In the genomic region with DNA sequence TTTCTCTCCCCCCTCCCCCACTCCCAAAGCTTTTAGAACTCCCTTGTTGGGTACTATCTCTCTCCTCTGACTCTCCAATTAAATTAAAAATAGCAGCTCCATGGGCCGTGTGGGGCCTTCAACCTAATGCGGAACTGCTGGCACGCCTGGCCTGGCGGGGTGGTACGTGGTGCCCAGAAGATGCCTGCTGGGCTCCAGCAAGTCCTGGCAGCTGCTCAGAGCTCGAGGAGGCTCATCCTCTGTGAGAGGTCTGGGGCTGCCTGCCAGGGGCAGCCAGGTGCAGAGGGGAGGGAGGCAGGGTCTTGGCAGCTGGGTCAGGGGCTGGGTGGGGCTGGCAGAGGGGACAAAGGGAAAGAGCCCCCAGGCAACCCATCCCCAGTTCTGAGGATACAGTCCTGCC, we compare ENCODE assay signal across 21 cellular contexts.
DNase-seq lines count a peak whose midpoint lies in the region; ATAC-seq, FAIRE-seq and TF ChIP-seq lines count a peak whose summit lies in the region.
"Had no signal": no experiment of that assay in that cellular context is flagged by ENCODE, and none has a peak within 500 bp of the region (broad histone marks: within the 10 kb centered on the region; RNA-seq: fewer than 3 reads in every experiment).

No MANE protein-coding gene starts in this region.

- DNase-seq in NCI-H524 (lab: John Stamatoyannopoulos, UW) (peak; percentile 46 to 84), NCI-H524 treated with DMSO at 0.1 percent for 48 hours (lab: John Stamatoyannopoulos, UW) (no peak), NCI-H345 treated with DMSO at 0.1 percent for 48 hours (lab: John Stamatoyannopoulos, UW; ENCODE audit: unreplicated experiment) (peak; percentile 59), left cardiac atrium (peak; percentile 64), SKM-1 treated with dmso at 0.1 percent for 144 hours (lab: John Stamatoyannopoulos, UW; ENCODE audit: unreplicated experiment) (no peak), GM12891 (ENCODE audit: insufficient read length, low spot score) (no peak)
- DNase-seq: activated CD4-positive, alpha-beta T cell treated with anti-CD3 and anti-CD28 coated beads for 36 hours; activated naive CD8-positive, alpha-beta T cell treated with anti-CD3 and anti-CD28 coated beads, Interleukin-2, amount 10 ng/mL, durations not matched to agents 7 days and 5 days; glutamatergic neuron; GM23248; NCI-H1436; NCI-H526 treated with DMSO at 0.1 percent for 48 hours; SHP77; stimulated activated CD4-positive, alpha-beta T cell treated with anti-CD3 and anti-CD28 coated beads, Interleukin-4, amount 100 ng/mL, for 4 hours; stomach; T-helper 1 cell had no signal

- no peak for TF ChIP-seq POLR2A in GM12891 (IDR thresholded peaks at IDR 0.05; ENCODE audit: low read depth, low read length)

- FAIRE-seq in GM12891 (lab: Jason Lieb, UNC), result no peak
- FAIRE-seq: A204.1, GM18507, HepG2 had no signal

- ATAC-seq in left cardiac atrium, result peak; percentile 87 to 89
- no peak for ATAC-seq in GM19395 (IDR thresholded peaks at IDR 0.05; ENCODE audit: unreplicated experiment)
- no peak for ATAC-seq in GM18907 (IDR thresholded peaks at IDR 0.05; ENCODE audit: unreplicated experiment)
- ATAC-seq: activated CD4-positive, alpha-beta T cell treated with anti-CD3 and anti-CD28 coated beads for 36 hours; HepG2 had no signal

- intact Hi-C loops in left cardiac atrium (cut with DNase I), result loop anchor here (10.0 kb wide), 2 partner anchors 135 to 165 kb away; no protein-coding TSS in a partner anchor

TF ChIP-seq in GM12891, 5 proteins besides CTCF, POLR2A, EP300 and RAD21:
- no peak for TF ChIP-seq TAF1 (IDR thresholded peaks at IDR 0.05; ENCODE audit: low read depth, low read length)
- TF ChIP-seq SPI1 (IDR thresholded peaks at IDR 0.05; ENCODE audit: low read depth, low read length), result no peak
- TF ChIP-seq POLR2AphosphoS5 (IDR thresholded peaks at IDR 0.05; ENCODE audit: low read depth, low read length), result no peak

Comparison
In these comparisons a context has a peak if more than half of its experiments do, and no peak if none do; other contexts are left out.
1. DNase-seq: peak in NCI-H524 (2 of 2), NCI-H345 treated with DMSO at 0.1 percent for 48 hours (single experiment) and left cardiac atrium (single experiment); none in NCI-H524 treated with DMSO at 0.1 percent for 48 hours (single experiment), SKM-1 treated with dmso at 0.1 percent for 144 hours (single experiment) and GM12891 (single experiment).
2. ATAC-seq: peak in left cardiac atrium (2 of 2); none in GM19395 (single experiment) and GM18907 (single experiment).